Comparison of ENCODE assay signal across 1 cellular context in genomic region chrX:20141281-20142220, GRCh38.
TF ChIP-seq lines count a peak whose summit lies in the region.

Gene EIF1AX, minus strand, starts transcription at chrX:20141838. Its CDS starts 198 bp downstream, at chrX:20141640.

TF ChIP-seq in HepG2, 621 proteins besides CTCF, POLR2A, EP300 and RAD21 (continued from another document and continues in another):
- TF ChIP-seq FOXP4 (CRISPR knock-in tag; IDR thresholded peaks at IDR 0.05) (0 out of 2 replicates have a peak, but pooled peaks have one; percentile 22), ZNF512 (CRISPR knock-in tag; IDR thresholded peaks at IDR 0.05) (no peak), ZNF350 (CRISPR knock-in tag; IDR thresholded peaks at IDR 0.05; ENCODE audit: borderline replicate concordance, low read depth) (peak; percentile 26; the same call in 1 of the 2 replicates), JUNB (CRISPR knock-in tag; IDR thresholded peaks at IDR 0.05; ENCODE audit: borderline replicate concordance) (no peak), MYNN (CRISPR knock-in tag; IDR thresholded peaks at IDR 0.05; ENCODE audit: low read depth) (no peak), MNT (IDR thresholded peaks at IDR 0.05) (0 out of 2 replicates have a peak, but pooled peaks have one; percentile 7), ETV5 (CRISPR knock-in tag; IDR thresholded peaks at IDR 0.05; ENCODE audit: borderline replicate concordance) (no peak), GABPB1 (CRISPR knock-in tag; IDR thresholded peaks at IDR 0.05) (peak; percentile 62; the same call in 1 of the 2 replicates), ELF1 (CRISPR knock-in tag; IDR thresholded peaks at IDR 0.05) (no peak), MYPOP (CRISPR knock-in tag; IDR thresholded peaks at IDR 0.05) (0 out of 2 replicates have a peak, but pooled peaks have one; percentile 26), ZFY (CRISPR knock-in tag; IDR thresholded peaks at IDR 0.05) (peak; percentile 62), GMEB1 (CRISPR knock-in tag; IDR thresholded peaks at IDR 0.05; ENCODE audit: borderline replicate concordance) (peak; percentile 74; the same call in 1 of the 2 replicates), MAX (IDR thresholded peaks at IDR 0.05) (0 out of 2 replicates have a peak, but pooled peaks have one; percentile 9), MEIS2 (CRISPR knock-in tag; IDR thresholded peaks at IDR 0.05) (peak; percentile 6; the same call in 1 of the 2 replicates), SAP130 (CRISPR knock-in tag; IDR thresholded peaks at IDR 0.05; ENCODE audit: low read depth) (peak; percentile 73; the same call in 1 of the 2 replicates), DMAP1 (CRISPR knock-in tag; IDR thresholded peaks at IDR 0.05) (peak; percentile 81), TBX2 (CRISPR knock-in tag; IDR thresholded peaks at IDR 0.05; ENCODE audit: borderline replicate concordance) (0 out of 2 replicates have a peak, but pooled peaks have one; percentile 30), HOXA3 (CRISPR knock-in tag; IDR thresholded peaks at IDR 0.05) (peak; percentile 62), MIER3 (CRISPR knock-in tag; IDR thresholded peaks at IDR 0.05; ENCODE audit: borderline replicate concordance) (no peak), DZIP1 (CRISPR knock-in tag; IDR thresholded peaks at IDR 0.05) (no peak), ZNF124 (CRISPR knock-in tag; IDR thresholded peaks at IDR 0.05) (0 out of 2 replicates have a peak, but pooled peaks have one; percentile 27), ZNF501 (CRISPR knock-in tag; IDR thresholded peaks at IDR 0.05) (peak; percentile 54; the same call in 1 of the 2 replicates), ZBTB38 (CRISPR knock-in tag; IDR thresholded peaks at IDR 0.05) (no peak), CBX1 (IDR thresholded peaks at IDR 0.05; ENCODE audit: low read depth) (no peak), ZNF512B (CRISPR knock-in tag; IDR thresholded peaks at IDR 0.05; ENCODE audit: borderline replicate concordance) (no peak), HNRNPLL (IDR thresholded peaks at IDR 0.05; ENCODE audit: low read depth, low read length, poor library complexity, severe bottlenecking) (peak; percentile 66), DRAP1 (CRISPR knock-in tag; IDR thresholded peaks at IDR 0.05) (peak; percentile 91), POLR2AphosphoS5 (IDR thresholded peaks at IDR 0.05; ENCODE audit: low read depth, low read length) (peak; percentile 36; the same call in 1 of the 2 replicates), ZBTB7B (CRISPR knock-in tag; IDR thresholded peaks at IDR 0.05) (no peak), GPN1 (CRISPR knock-in tag; IDR thresholded peaks at IDR 0.05; ENCODE audit: borderline replicate concordance) (no peak), MXI1 (IDR thresholded peaks at IDR 0.05; ENCODE audit: borderline replicate concordance, low read depth, low read length) (peak; percentile 55; the same call in 1 of the 3 replicates), ZFX (CRISPR knock-in tag; IDR thresholded peaks at IDR 0.05; ENCODE audit: low read depth) (peak; percentile 59), PLRG1 (conservative IDR thresholded peaks at IDR 0.05) (no peak), ZNF850 (CRISPR knock-in tag; conservative IDR thresholded peaks at IDR 0.05) (no peak), YY1 (IDR thresholded peaks at IDR 0.05; ENCODE audit: insufficient read depth, insufficient replicate concordance, low read depth, low read length) (peak; percentile 85), ZFP90 (CRISPR knock-in tag; IDR thresholded peaks at IDR 0.05; ENCODE audit: borderline replicate concordance) (0 out of 2 replicates have a peak, but pooled peaks have one; percentile 22), ZBTB4 (CRISPR knock-in tag; IDR thresholded peaks at IDR 0.05; ENCODE audit: borderline replicate concordance) (0 out of 2 replicates have a peak, but pooled peaks have one; percentile 53), CREM (IDR thresholded peaks at IDR 0.05) (peak; percentile 72), CREM (CRISPR knock-in tag; IDR thresholded peaks at IDR 0.05) (no peak), ZNF510 (CRISPR knock-in tag; IDR thresholded peaks at IDR 0.05; ENCODE audit: low read depth) (no peak), GTF3A (CRISPR knock-in tag; conservative IDR thresholded peaks at IDR 0.05) (no peak), TBX3 (IDR thresholded peaks at IDR 0.05; ENCODE audit: borderline replicate concordance) (no peak)
